10 cellular contexts compared by ENCODE assay signal in genomic region chr17:29705352-29705751, GRCh38.
A peak's percentile ranks its signal among the peaks of the same experiment; 100 is the strongest.
DNase-seq lines count a peak whose midpoint lies in the region; ATAC-seq and TF ChIP-seq lines count a peak whose summit lies in the region.
"Had no signal": no experiment of that assay in that cellular context is flagged by ENCODE, and none has a peak within 500 bp of the region (broad histone marks: within the 10 kb centered on the region; RNA-seq: fewer than 3 reads in every experiment).

No MANE protein-coding gene starts in this region.

- peaks cover 3 to 15% of the 10 kb centered on the region in 2 donors for H3K36me3 Mint-ChIP-seq in activated T-cell treated with anti-CD3 and anti-CD28 coated beads, Interleukin-2, amount 50 U/mL, for 72 hours (ENCODE audit: insufficient read depth in 2 of 2)

- H3K4me3 ChIP-seq in SU-DHL-6 (ENCODE audit: insufficient read depth, low read length, poor library complexity, severe bottlenecking) (peak overlapping the region; percentile 10), esophagus squamous epithelium (no peak overlapping the region)

- no peaks in the 10 kb centered on the region for H3K27me3 ChIP-seq in SU-DHL-6 (ENCODE audit: low read length)
- H3K27me3 ChIP-seq in esophagus squamous epithelium = no peaks in the 10 kb centered on the region

- peaks cover 31% of the 10 kb centered on the region; the same call in 1 of the 2 replicates for H3K79me2 ChIP-seq in SU-DHL-6 (ENCODE audit: insufficient read depth, low read length)

- H3K27ac Mint-ChIP-seq in activated T-cell treated with anti-CD3 and anti-CD28 coated beads, Interleukin-2, amount 50 U/mL, for 72 hours = peak overlapping the region; percentile 71

- no peak for TF ChIP-seq POLR2A in esophagus squamous epithelium (IDR thresholded peaks at IDR 0.05)

- H3K9me3 ChIP-seq in SU-DHL-6 (ENCODE audit: insufficient read depth, low read length) = no peaks in the 10 kb centered on the region
- H3K9me3 ChIP-seq in esophagus squamous epithelium = no peaks in the 10 kb centered on the region

- H3K9ac ChIP-seq in SU-DHL-6 (ENCODE audit: low read length) = peak overlapping the region; percentile 55

- no peaks in the 10 kb centered on the region for H3K9me3 Mint-ChIP-seq in activated T-cell treated with anti-CD3 and anti-CD28 coated beads, Interleukin-2, amount 50 U/mL, for 72 hours

- ATAC-seq in activated T-cell treated with anti-CD3 and anti-CD28 coated beads, Interleukin-2, amount 50 U/mL, for 72 hours (replicated peaks in 1 of 2) = no peak

- peaks cover 2% of the 10 kb centered on the region; the same call in 1 of the 2 replicates for H3K36me3 ChIP-seq in SU-DHL-6 (ENCODE audit: low read length)
- peaks cover 0 to 29% (median 0%) of the 10 kb centered on the region in 3 donors for H3K36me3 ChIP-seq in esophagus squamous epithelium

- no peak overlapping the region for H2AFZ ChIP-seq in SU-DHL-6 (ENCODE audit: low read depth, low read length, severe bottlenecking)

- H3K4me2 ChIP-seq in SU-DHL-6 (ENCODE audit: low read depth, low read length, poor library complexity, severe bottlenecking) = peak overlapping the region; percentile 85

- H3K9me2 ChIP-seq in SU-DHL-6 (replicated peaks; ENCODE audit: insufficient read depth, low read length) = no peaks in the 10 kb centered on the region

- intact Hi-C loops in esophagus squamous epithelium (cut with DNase I) = no loop called here

- no peak for TF ChIP-seq CTCF in SU-DHL-6 (IDR thresholded peaks at IDR 0.05; ENCODE audit: insufficient read depth, low read length, poor library complexity, severe bottlenecking)
- no peak for TF ChIP-seq CTCF in esophagus squamous epithelium (IDR thresholded peaks at IDR 0.05)

- peaks cover 32% of the 10 kb centered on the region for H3F3A ChIP-seq in SU-DHL-6 (ENCODE audit: insufficient read depth)

- WGBS in esophagus squamous epithelium, 2 donors = 68 to 73% methylated on average over 3 of the region's 3 CpGs

- peaks cover 6 to 14% (median 13%) of the 10 kb centered on the region in 3 donors for H3K4me1 ChIP-seq in esophagus squamous epithelium

- no peaks in the 10 kb centered on the region for H4K20me1 ChIP-seq in SU-DHL-6 (ENCODE audit: low read depth, low read length)

- H3K27me3 Mint-ChIP-seq in activated T-cell treated with anti-CD3 and anti-CD28 coated beads, Interleukin-2, amount 50 U/mL, for 72 hours (ENCODE audit: low read depth) = no peaks in the 10 kb centered on the region

- H3K4me1 Mint-ChIP-seq in activated T-cell treated with anti-CD3 and anti-CD28 coated beads, Interleukin-2, amount 50 U/mL, for 72 hours (ENCODE audit: low read depth) = peaks cover 69% of the 10 kb centered on the region

- peak overlapping the region; percentile 71 to 86 for H3K4me3 Mint-ChIP-seq in activated T-cell treated with anti-CD3 and anti-CD28 coated beads, Interleukin-2, amount 50 U/mL, for 72 hours

- no peak for DNase-seq in activated T-cell treated with anti-CD3 and anti-CD28 coated beads, Interleukin-2, amount 50 U/mL, for 72 hours
- DNase-seq in activated T-cell treated with anti-CD3 and anti-CD28 coated beads for 4 hours (no peak), esophagus squamous epithelium (lab: John Stamatoyannopoulos, UW) (no peak), substantia nigra (lab: John Stamatoyannopoulos, UW) (no peak), NCI-H510A treated with DMSO at 0.1 percent for 48 hours (lab: John Stamatoyannopoulos, UW) (no peak), NCI-H1930 (lab: John Stamatoyannopoulos, UW) (no peak), NCI-H1092 (lab: John Stamatoyannopoulos, UW) (no peak)
- DNase-seq: kidney glomerular epithelial cell, NCI-H187 had no signal

- H3K27ac ChIP-seq in SU-DHL-6 (ENCODE audit: low read depth, low read length) (peak overlapping the region; percentile 97), esophagus squamous epithelium (peak overlapping the region in 3 of 4 donors; percentile 38 to 82 (median 66)), substantia nigra (ENCODE audit: low read depth, low read length, poor library complexity, severe bottlenecking) (peak overlapping the region; percentile 63)
